Comparison of ENCODE assay signal across 9 cellular contexts in genomic region chr22:49632199-49633009, GRCh38.
A peak's percentile ranks its signal among the peaks of the same experiment; 100 is the strongest.
DNase-seq lines count a peak whose midpoint lies in the region; ATAC-seq and TF ChIP-seq lines count a peak whose summit lies in the region.
"Had no signal": no experiment of that assay in that cellular context is flagged by ENCODE, and none has a peak within 500 bp of the region (broad histone marks: within the 10 kb centered on the region; RNA-seq: fewer than 3 reads in every experiment).

No MANE protein-coding gene starts in this region.

- H3K4me1 Mint-ChIP-seq in neural crest cell: peaks cover 22% of the 10 kb centered on the region

- H3K36me3 Mint-ChIP-seq in neural crest cell (ENCODE audit: low read depth): no peaks in the 10 kb centered on the region
- H3K36me3 Mint-ChIP-seq: immature natural killer cell had no signal

- H3K36me3 ChIP-seq in HUES48 (ENCODE audit: control insufficient read depth, insufficient read depth, low read length): no peaks in the 10 kb centered on the region

- H3K4me3 ChIP-seq in HUES48 (ENCODE audit: low read depth, low read length): peak overlapping the region; percentile 60

- peak overlapping the region; percentile 51 for H3K27ac ChIP-seq in HUES48 (ENCODE audit: low read depth, low read length)
- H3K27ac ChIP-seq in foreskin keratinocyte: no peak overlapping the region

- DNase-seq in C1 segment of cervical spinal cord (lab: John Stamatoyannopoulos, UW) (peak in 12 of 14 donors; percentile 6 to 74 (median 39)), SK-N-DZ (ENCODE audit: low spot score) (peak; percentile 67), foreskin keratinocyte (peak in 1 of 2 donors; percentile 7), neural crest cell (ENCODE audit: low read depth, low spot score) (peak; percentile 82)
- DNase-seq in activated effector memory CD4-positive, alpha-beta T cell treated with anti-CD3 and anti-CD28 coated beads, Interleukin-2, amount 50 U/mL, for 16 hours: no peak

- H3K9me3 ChIP-seq in HUES48 (ENCODE audit: control insufficient read depth, insufficient read depth, low read length): no peaks in the 10 kb centered on the region

- H3K27me3 ChIP-seq in HUES48 (ENCODE audit: control insufficient read depth, insufficient read depth, low read length): peaks cover 3% of the 10 kb centered on the region; the same call in 1 of the 2 replicates
- H3K27me3 ChIP-seq in foreskin keratinocyte: no peaks in the 10 kb centered on the region

- H3K27me3 Mint-ChIP-seq in neural crest cell (ENCODE audit: low read depth): peaks cover 19% of the 10 kb centered on the region

- no peaks in the 10 kb centered on the region for H3K9me3 Mint-ChIP-seq in neural crest cell
- H3K9me3 Mint-ChIP-seq: immature natural killer cell had no signal

- ATAC-seq in foreskin keratinocyte: peak; percentile 29
- no peak for ATAC-seq in GM19397 (IDR thresholded peaks at IDR 0.05; ENCODE audit: unreplicated experiment)
- no peak for ATAC-seq in GM18520 (IDR thresholded peaks at IDR 0.05; ENCODE audit: unreplicated experiment)

- peak overlapping the region; percentile 46 for H3K9ac ChIP-seq in HUES48 (ENCODE audit: low read depth, low read length)

- H3K4me1 ChIP-seq in HUES48 (ENCODE audit: control insufficient read depth, insufficient read depth, low read length): peaks cover 8% of the 10 kb centered on the region; the same call in 1 of the 2 replicates
- no peaks in the 10 kb centered on the region for H3K4me1 ChIP-seq in foreskin keratinocyte

- peak overlapping the region; percentile 54 for H3K4me3 Mint-ChIP-seq in neural crest cell
- H3K4me3 Mint-ChIP-seq: immature natural killer cell had no signal

- peak overlapping the region; percentile 96 for H3K27ac Mint-ChIP-seq in neural crest cell (ENCODE audit: unreplicated experiment)
- H3K27ac Mint-ChIP-seq: immature natural killer cell had no signal

- peak; percentile 70 for TF ChIP-seq CTCF in foreskin keratinocyte (conservative IDR thresholded peaks at IDR 0.05)
- TF ChIP-seq CTCF in neural crest cell (conservative IDR thresholded peaks at IDR 0.05): peak; percentile 98
